Comparison of ENCODE assay signal across 2 cellular contexts in genomic region chr1:56835657-56836056, GRCh38.
TF ChIP-seq lines count a peak whose summit lies in the region.

No MANE protein-coding gene starts in this region.

TF ChIP-seq in IMR-90, 13 proteins besides CTCF, POLR2A, EP300 and RAD21:
- TF ChIP-seq SMC3 (IDR thresholded peaks at IDR 0.05; ENCODE audit: low read depth, low read length) (no peak), RFX5 (IDR thresholded peaks at IDR 0.05; ENCODE audit: low read depth, low read length) (no peak), CEBPB (IDR thresholded peaks at IDR 0.05; ENCODE audit: low read depth, low read length) (no peak), BHLHE40 (IDR thresholded peaks at IDR 0.05; ENCODE audit: low read depth, low read length) (no peak), FOS (IDR thresholded peaks at IDR 0.05; ENCODE audit: low read depth, low read length) (no peak), NFE2L2 (IDR thresholded peaks at IDR 0.05; ENCODE audit: low read depth, low read length) (no peak), RCOR1 (IDR thresholded peaks at IDR 0.05; ENCODE audit: insufficient replicate concordance, low read length) (no peak), MAZ (IDR thresholded peaks at IDR 0.05; ENCODE audit: borderline replicate concordance, low read depth, low read length) (no peak), MXI1 (IDR thresholded peaks at IDR 0.05; ENCODE audit: borderline replicate concordance, low read depth, low read length) (no peak), ELK1 (IDR thresholded peaks at IDR 0.05; ENCODE audit: borderline replicate concordance, low read depth, low read length) (no peak), USF2 (IDR thresholded peaks at IDR 0.05; ENCODE audit: low read depth, low read length) (no peak), CHD1 (IDR thresholded peaks at IDR 0.05; ENCODE audit: low read depth, low read length) (no peak), MAFK (IDR thresholded peaks at IDR 0.05; ENCODE audit: low read depth, low read length) (no peak)

TF ChIP-seq in liver, 16 proteins besides CTCF, POLR2A, EP300 and RAD21:
- TF ChIP-seq FOXA1 (IDR thresholded peaks at IDR 0.05) (no peak), YY1 (IDR thresholded peaks at IDR 0.05) (peak; percentile 76), ZBTB33 (IDR thresholded peaks at IDR 0.05) (no peak), HNF4G (IDR thresholded peaks at IDR 0.05) (no peak), HNF4A (conservative IDR thresholded peaks at IDR 0.05) (peak; percentile 57 to 72), REST (IDR thresholded peaks at IDR 0.05) (peak; percentile 69), ATF3 (IDR thresholded peaks at IDR 0.05) (no peak), TAF1 (conservative IDR thresholded peaks at IDR 0.05) (no peak), RXRA (IDR thresholded peaks at IDR 0.05) (peak; percentile 53 to 67), GABPA (IDR thresholded peaks at IDR 0.05 in 1 of 2, conservative IDR thresholded peaks at IDR 0.05 in 1 of 2) (no peak), MAX (IDR thresholded peaks at IDR 0.05) (peak; percentile 62), FOXA2 (IDR thresholded peaks at IDR 0.05) (peak; percentile 24), NR2F2 (IDR thresholded peaks at IDR 0.05) (no peak), SP1 (IDR thresholded peaks at IDR 0.05) (no peak), EGR1 (IDR thresholded peaks at IDR 0.05; ENCODE audit: low read depth in 2 of 2) (peak in 1 of 2 donors; percentile 24), JUND (IDR thresholded peaks at IDR 0.05) (peak in 1 of 2 donors; percentile 37)
TF ChIP-seq in liver: peak in this region for 8.
